ENCODE assay signal across 1 cellular context in the genomic region with DNA sequence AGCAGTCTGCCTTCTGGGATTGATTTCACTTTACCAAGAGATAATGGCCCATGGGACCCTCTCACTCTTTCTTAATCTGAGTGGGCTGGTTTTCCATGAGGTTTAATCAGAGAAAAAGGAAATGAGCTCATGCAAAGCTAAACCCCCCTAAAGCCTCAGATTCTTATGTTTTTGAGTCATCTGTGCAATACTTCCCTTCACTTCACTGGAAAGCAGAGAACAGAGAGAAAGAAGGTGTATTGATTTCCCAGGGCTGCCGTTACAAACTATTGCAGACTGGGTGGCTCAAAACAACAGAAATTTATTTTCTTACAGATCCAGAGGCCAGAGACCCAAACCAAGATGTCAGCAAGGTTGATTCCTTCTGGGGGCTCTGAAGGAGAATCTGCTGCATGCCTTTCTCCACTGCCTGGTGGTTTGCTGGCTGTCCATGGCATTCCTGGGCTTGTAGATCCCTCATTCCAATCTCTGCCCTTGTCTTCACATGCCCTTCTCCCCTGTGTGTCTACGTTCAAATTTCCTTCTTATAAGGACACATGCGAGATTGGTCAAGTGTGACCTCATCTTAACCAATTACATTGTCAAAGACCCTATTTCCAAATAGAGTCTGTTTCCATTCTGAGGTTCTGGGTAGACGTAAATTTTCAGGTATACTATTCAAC.
TF ChIP-seq lines count a peak whose summit lies in the region.

No MANE protein-coding gene starts in this region.

TF ChIP-seq in GM23338, 12 proteins besides CTCF, POLR2A, EP300 and RAD21 (continued from another document):
- TF ChIP-seq, protein P1, sequence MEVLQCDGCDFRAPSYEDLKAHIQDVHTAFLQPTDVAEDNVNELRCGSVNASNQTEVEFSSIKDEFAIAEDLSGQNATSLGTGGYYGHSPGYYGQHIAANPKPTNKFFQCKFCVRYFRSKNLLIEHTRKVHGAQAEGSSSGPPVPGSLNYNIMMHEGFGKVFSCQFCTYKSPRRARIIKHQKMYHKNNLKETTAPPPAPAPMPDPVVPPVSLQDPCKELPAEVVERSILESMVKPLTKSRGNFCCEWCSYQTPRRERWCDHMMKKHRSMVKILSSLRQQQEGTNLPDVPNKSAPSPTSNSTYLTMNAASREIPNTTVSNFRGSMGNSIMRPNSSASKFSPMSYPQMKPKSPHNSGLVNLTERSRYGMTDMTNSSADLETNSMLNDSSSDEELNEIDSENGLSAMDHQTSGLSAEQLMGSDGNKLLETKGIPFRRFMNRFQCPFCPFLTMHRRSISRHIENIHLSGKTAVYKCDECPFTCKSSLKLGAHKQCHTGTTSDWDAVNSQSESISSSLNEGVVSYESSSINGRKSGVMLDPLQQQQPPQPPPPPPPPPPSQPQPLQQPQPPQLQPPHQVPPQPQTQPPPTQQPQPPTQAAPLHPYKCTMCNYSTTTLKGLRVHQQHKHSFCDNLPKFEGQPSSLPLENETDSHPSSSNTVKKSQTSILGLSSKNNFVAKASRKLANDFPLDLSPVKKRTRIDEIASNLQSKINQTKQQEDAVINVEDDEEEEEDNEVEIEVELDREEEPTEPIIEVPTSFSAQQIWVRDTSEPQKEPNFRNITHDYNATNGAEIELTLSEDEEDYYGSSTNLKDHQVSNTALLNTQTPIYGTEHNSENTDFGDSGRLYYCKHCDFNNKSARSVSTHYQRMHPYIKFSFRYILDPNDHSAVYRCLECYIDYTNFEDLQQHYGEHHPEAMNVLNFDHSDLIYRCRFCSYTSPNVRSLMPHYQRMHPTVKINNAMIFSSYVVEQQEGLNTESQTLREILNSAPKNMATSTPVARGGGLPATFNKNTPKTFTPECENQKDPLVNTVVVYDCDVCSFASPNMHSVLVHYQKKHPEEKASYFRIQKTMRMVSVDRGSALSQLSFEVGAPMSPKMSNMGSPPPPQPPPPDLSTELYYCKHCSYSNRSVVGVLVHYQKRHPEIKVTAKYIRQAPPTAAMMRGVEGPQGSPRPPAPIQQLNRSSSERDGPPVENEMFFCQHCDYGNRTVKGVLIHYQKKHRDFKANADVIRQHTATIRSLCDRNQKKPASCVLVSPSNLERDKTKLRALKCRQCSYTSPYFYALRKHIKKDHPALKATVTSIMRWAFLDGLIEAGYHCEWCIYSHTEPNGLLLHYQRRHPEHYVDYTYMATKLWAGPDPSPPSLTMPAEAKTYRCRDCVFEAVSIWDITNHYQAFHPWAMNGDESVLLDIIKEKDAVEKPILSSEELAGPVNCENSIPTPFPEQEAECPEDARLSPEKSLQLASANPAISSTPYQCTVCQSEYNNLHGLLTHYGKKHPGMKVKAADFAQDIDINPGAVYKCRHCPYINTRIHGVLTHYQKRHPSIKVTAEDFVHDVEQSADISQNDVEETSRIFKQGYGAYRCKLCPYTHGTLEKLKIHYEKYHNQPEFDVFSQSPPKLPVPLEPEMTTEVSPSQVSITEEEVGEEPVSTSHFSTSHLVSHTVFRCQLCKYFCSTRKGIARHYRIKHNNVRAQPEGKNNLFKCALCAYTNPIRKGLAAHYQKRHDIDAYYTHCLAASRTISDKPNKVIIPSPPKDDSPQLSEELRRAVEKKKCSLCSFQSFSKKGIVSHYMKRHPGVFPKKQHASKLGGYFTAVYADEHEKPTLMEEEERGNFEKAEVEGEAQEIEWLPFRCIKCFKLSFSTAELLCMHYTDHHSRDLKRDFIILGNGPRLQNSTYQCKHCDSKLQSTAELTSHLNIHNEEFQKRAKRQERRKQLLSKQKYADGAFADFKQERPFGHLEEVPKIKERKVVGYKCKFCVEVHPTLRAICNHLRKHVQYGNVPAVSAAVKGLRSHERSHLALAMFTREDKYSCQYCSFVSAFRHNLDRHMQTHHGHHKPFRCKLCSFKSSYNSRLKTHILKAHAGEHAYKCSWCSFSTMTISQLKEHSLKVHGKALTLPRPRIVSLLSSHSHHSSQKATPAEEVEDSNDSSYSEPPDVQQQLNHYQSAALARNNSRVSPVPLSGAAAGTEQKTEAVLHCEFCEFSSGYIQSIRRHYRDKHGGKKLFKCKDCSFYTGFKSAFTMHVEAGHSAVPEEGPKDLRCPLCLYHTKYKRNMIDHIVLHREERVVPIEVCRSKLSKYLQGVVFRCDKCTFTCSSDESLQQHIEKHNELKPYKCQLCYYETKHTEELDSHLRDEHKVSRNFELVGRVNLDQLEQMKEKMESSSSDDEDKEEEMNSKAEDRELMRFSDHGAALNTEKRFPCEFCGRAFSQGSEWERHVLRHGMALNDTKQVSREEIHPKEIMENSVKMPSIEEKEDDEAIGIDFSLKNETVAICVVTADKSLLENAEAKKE (CRISPR knock-in tag; IDR thresholded peaks at IDR 0.05) = no peak
- TF ChIP-seq EZH2 (IDR thresholded peaks at IDR 0.05; ENCODE audit: low read depth, unreplicated experiment) (no peak), POLR2AphosphoS5 (IDR thresholded peaks at IDR 0.05; ENCODE audit: low read depth) (no peak), JUNB (IDR thresholded peaks at IDR 0.05; ENCODE audit: unreplicated experiment) (no peak), NANOG (IDR thresholded peaks at IDR 0.05; ENCODE audit: borderline replicate concordance) (no peak)
- TF ChIP-seq, protein P2, sequence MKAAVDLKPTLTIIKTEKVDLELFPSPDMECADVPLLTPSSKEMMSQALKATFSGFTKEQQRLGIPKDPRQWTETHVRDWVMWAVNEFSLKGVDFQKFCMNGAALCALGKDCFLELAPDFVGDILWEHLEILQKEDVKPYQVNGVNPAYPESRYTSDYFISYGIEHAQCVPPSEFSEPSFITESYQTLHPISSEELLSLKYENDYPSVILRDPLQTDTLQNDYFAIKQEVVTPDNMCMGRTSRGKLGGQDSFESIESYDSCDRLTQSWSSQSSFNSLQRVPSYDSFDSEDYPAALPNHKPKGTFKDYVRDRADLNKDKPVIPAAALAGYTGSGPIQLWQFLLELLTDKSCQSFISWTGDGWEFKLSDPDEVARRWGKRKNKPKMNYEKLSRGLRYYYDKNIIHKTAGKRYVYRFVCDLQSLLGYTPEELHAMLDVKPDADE (IDR thresholded peaks at IDR 0.05) = no peak
